ENCODE assay signal across 1 cellular context in genomic region chr19:447816-448546, GRCh38.
TF ChIP-seq lines count a peak whose summit lies in the region.

No MANE protein-coding gene starts in this region.

TF ChIP-seq in WTC11, 78 proteins besides CTCF, POLR2A, EP300 and RAD21 (continued from another document):
- TF ChIP-seq, protein P1, sequence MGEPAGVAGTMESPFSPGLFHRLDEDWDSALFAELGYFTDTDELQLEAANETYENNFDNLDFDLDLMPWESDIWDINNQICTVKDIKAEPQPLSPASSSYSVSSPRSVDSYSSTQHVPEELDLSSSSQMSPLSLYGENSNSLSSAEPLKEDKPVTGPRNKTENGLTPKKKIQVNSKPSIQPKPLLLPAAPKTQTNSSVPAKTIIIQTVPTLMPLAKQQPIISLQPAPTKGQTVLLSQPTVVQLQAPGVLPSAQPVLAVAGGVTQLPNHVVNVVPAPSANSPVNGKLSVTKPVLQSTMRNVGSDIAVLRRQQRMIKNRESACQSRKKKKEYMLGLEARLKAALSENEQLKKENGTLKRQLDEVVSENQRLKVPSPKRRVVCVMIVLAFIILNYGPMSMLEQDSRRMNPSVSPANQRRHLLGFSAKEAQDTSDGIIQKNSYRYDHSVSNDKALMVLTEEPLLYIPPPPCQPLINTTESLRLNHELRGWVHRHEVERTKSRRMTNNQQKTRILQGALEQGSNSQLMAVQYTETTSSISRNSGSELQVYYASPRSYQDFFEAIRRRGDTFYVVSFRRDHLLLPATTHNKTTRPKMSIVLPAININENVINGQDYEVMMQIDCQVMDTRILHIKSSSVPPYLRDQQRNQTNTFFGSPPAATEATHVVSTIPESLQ (CRISPR knock-in tag; IDR thresholded peaks at IDR 0.05): no peak
- TF ChIP-seq MXD4 (CRISPR knock-in tag; IDR thresholded peaks at IDR 0.05; ENCODE audit: borderline replicate concordance) (no peak), ATF1 (CRISPR knock-in tag; IDR thresholded peaks at IDR 0.05) (no peak), HMGA2 (CRISPR knock-in tag; IDR thresholded peaks at IDR 0.05) (no peak), GABPB1 (CRISPR knock-in tag; IDR thresholded peaks at IDR 0.05) (no peak), MYBL2 (CRISPR knock-in tag; IDR thresholded peaks at IDR 0.05) (no peak), FOXJ3 (CRISPR knock-in tag; IDR thresholded peaks at IDR 0.05; ENCODE audit: borderline replicate concordance) (no peak), ZNF416 (CRISPR knock-in tag; IDR thresholded peaks at IDR 0.05) (no peak), EMX1 (CRISPR knock-in tag; IDR thresholded peaks at IDR 0.05) (no peak), IRF2 (CRISPR knock-in tag; IDR thresholded peaks at IDR 0.05; ENCODE audit: borderline replicate concordance, low read depth) (no peak), JUN (CRISPR knock-in tag; IDR thresholded peaks at IDR 0.05) (no peak), FOXK1 (CRISPR knock-in tag; IDR thresholded peaks at IDR 0.05) (no peak), ZNF425 (CRISPR knock-in tag; conservative IDR thresholded peaks at IDR 0.05) (no peak), SP1 (CRISPR knock-in tag; conservative IDR thresholded peaks at IDR 0.05) (no peak), TEAD4 (CRISPR knock-in tag; IDR thresholded peaks at IDR 0.05) (no peak)
- TF ChIP-seq, protein P2, sequence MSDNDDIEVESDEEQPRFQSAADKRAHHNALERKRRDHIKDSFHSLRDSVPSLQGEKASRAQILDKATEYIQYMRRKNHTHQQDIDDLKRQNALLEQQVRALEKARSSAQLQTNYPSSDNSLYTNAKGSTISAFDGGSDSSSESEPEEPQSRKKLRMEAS (CRISPR knock-in tag; IDR thresholded peaks at IDR 0.05): no peak
- TF ChIP-seq, protein P3, sequence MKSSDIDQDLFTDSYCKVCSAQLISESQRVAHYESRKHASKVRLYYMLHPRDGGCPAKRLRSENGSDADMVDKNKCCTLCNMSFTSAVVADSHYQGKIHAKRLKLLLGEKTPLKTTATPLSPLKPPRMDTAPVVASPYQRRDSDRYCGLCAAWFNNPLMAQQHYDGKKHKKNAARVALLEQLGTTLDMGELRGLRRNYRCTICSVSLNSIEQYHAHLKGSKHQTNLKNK (CRISPR knock-in tag; IDR thresholded peaks at IDR 0.05): no peak
- TF ChIP-seq, protein P4, sequence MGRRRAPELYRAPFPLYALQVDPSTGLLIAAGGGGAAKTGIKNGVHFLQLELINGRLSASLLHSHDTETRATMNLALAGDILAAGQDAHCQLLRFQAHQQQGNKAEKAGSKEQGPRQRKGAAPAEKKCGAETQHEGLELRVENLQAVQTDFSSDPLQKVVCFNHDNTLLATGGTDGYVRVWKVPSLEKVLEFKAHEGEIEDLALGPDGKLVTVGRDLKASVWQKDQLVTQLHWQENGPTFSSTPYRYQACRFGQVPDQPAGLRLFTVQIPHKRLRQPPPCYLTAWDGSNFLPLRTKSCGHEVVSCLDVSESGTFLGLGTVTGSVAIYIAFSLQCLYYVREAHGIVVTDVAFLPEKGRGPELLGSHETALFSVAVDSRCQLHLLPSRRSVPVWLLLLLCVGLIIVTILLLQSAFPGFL (CRISPR knock-in tag; IDR thresholded peaks at IDR 0.05; ENCODE audit: borderline replicate concordance): no peak
TF ChIP-seq in WTC11: peak in this region for 0.
